In the genomic region with DNA sequence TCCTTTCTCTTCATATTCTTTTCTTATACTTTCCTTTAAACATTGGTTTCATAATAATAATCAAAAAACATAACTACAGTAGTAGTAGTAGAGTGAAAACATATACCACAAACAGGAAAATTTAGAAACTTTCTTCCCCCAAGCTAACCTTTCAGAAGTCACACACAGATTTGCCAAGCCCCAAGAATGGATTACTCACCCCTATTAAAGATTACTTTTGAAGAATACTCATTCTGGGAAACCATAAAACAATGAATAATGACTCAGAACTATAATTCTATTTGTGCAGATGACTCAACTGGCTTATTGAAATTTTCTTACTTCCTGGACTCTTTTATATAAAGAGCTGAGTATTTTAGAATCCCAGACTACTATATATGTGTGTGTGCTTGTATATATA, we compare ENCODE assay signal across 9 cellular contexts.
DNase-seq lines count a peak whose midpoint lies in the region; ATAC-seq, FAIRE-seq and TF ChIP-seq lines count a peak whose summit lies in the region.
"Had no signal": no experiment of that assay in that cellular context is flagged by ENCODE, and none has a peak within 500 bp of the region (broad histone marks: within the 10 kb centered on the region; RNA-seq: fewer than 3 reads in every experiment).

No MANE protein-coding gene starts in this region.

- H3K27ac ChIP-seq in gastroesophageal sphincter (no peak overlapping the region), prostate gland (no peak overlapping the region), HepG2 (ENCODE audit: extremely low read length, insufficient read depth, low read length) (no peak overlapping the region)

- H3K4me3 ChIP-seq in gastroesophageal sphincter, result no peak overlapping the region
- no peak overlapping the region for H3K4me3 ChIP-seq in prostate gland
- H3K4me3 ChIP-seq in HepG2 (replicated peaks in 1 of 3; ENCODE audit: insufficient read depth in 1 of 3, low read depth in 2 of 3, low read length in 3 of 3), result no peak overlapping the region

- no peak for TF ChIP-seq POLR2A in gastroesophageal sphincter (IDR thresholded peaks at IDR 0.05)
- no peak for TF ChIP-seq POLR2A in prostate gland (IDR thresholded peaks at IDR 0.05)
- no peak for TF ChIP-seq POLR2A in HepG2 (IDR thresholded peaks at IDR 0.05; ENCODE audit: insufficient read depth in 1 of 2, low read depth in 2 of 2, low read length in 2 of 2)

- FAIRE-seq in HepG2 (lab: Jason Lieb, UNC), result no peak
- FAIRE-seq: colon had no signal

- H3K4me1 ChIP-seq in gastroesophageal sphincter (no peaks in the 10 kb centered on the region), prostate gland (replicated peaks) (no peaks in the 10 kb centered on the region), HepG2 (ENCODE audit: insufficient read depth, low read length) (no peaks in the 10 kb centered on the region)

- no peaks in the 10 kb centered on the region for H3K79me2 ChIP-seq in HepG2 (ENCODE audit: insufficient read depth, low read length)

- no TSS peak for BruUV-seq in HepG2 (replicated peaks; lab: Mats Ljungman, UMichigan)

- peak; percentile 45 for DNase-seq in DMS53 (lab: John Stamatoyannopoulos, UW)
- peak; percentile 79 for DNase-seq in fibroblast of gingiva (ENCODE audit: low read depth)
- DNase-seq in prostate gland (ENCODE audit: low spot score), result no peak
- no peak for DNase-seq in medulla oblongata (ENCODE audit: extremely low spot score)
- DNase-seq in HepG2 (ENCODE audit: low spot score), result no peak

- in situ Hi-C loops in HepG2 (cut with HindIII; ENCODE audit: extremely low pct_ligation_motif_present, low pct_unique_long_range_greater_than_20kb), result no loop called here

- no peak for TF ChIP-seq CTCF in gastroesophageal sphincter (IDR thresholded peaks at IDR 0.05)
- TF ChIP-seq CTCF in prostate gland (IDR thresholded peaks at IDR 0.05), result no peak
- TF ChIP-seq CTCF in HepG2 (CRISPR knock-in tag; IDR thresholded peaks at IDR 0.05), result no peak

- POLR2A ChIA-PET in HepG2 (lab: Yijun Ruan, JAX), result no interaction called here

- intact Hi-C loops in prostate gland (cut with DNase I) (no loop called here), HepG2 (cut with micrococcal nuclease; ENCODE audit: unreplicated experiment) (loop anchor here (10.0 kb wide), 1 partner anchor 1838 kb away; no protein-coding TSS in a partner anchor)

- H3K9ac ChIP-seq in HepG2 (ENCODE audit: insufficient read depth, low read depth, low read length), result no peak overlapping the region

- no peak overlapping the region for H2AFZ ChIP-seq in HepG2 (ENCODE audit: low read length)

- no peak overlapping the region for H3K4me2 ChIP-seq in HepG2 (ENCODE audit: low read depth, low read length)

- no peak for TF ChIP-seq EP300 in gastroesophageal sphincter (IDR thresholded peaks at IDR 0.05)
- TF ChIP-seq EP300 in HepG2 (IDR thresholded peaks at IDR 0.05; ENCODE audit: low read depth in 2 of 2, low read length in 2 of 2), result no peak
- TF ChIP-seq EP300 in HepG2 (CRISPR knock-in tag; IDR thresholded peaks at IDR 0.05; ENCODE audit: borderline replicate concordance), result no peak

- CTCF ChIA-PET in HepG2 (lab: Yijun Ruan, JAX; ENCODE audit: low intra/inter-chr PET ratio, low total read pairs), result no interaction called here

- peak; percentile 70 for ATAC-seq in GM21515 (IDR thresholded peaks at IDR 0.05; ENCODE audit: unreplicated experiment)
- peak; percentile 87 for ATAC-seq in HG03571 (IDR thresholded peaks at IDR 0.05; ENCODE audit: unreplicated experiment)
- no peak for ATAC-seq in gastroesophageal sphincter
- no peak for ATAC-seq in HepG2

- TF ChIP-seq RAD21 in HepG2 (CRISPR knock-in tag; IDR thresholded peaks at IDR 0.05), result no peak

- no peaks in the 10 kb centered on the region for H3K36me3 ChIP-seq in gastroesophageal sphincter
- H3K36me3 ChIP-seq in prostate gland, result no peaks in the 10 kb centered on the region
- H3K36me3 ChIP-seq in HepG2 (replicated peaks in 1 of 2; ENCODE audit: control insufficient read depth in 1 of 2, insufficient read depth in 2 of 2, low read length in 2 of 2), result no peaks in the 10 kb centered on the region

- H3K9me3 ChIP-seq in gastroesophageal sphincter, result peaks cover 0 to 11% (median 0%) of the 10 kb centered on the region in 3 donors
- no peaks in the 10 kb centered on the region for H3K9me3 ChIP-seq in prostate gland
- H3K9me3 ChIP-seq in HepG2 (ENCODE audit: low read length), result no peaks in the 10 kb centered on the region

- no peaks in the 10 kb centered on the region for H3K27me3 ChIP-seq in gastroesophageal sphincter
- no peaks in the 10 kb centered on the region for H3K27me3 ChIP-seq in prostate gland (replicated peaks; ENCODE audit: insufficient read depth)
- peaks cover 2 to 11% of the 10 kb centered on the region in 2 experiments; a peak in 1 of 5 replicates for H3K27me3 ChIP-seq in HepG2 (ENCODE audit: control insufficient read depth in 1 of 2, insufficient read depth in 2 of 2, low read length in 2 of 2)

- H4K20me1 ChIP-seq in HepG2 (ENCODE audit: insufficient read depth, low read length), result no peaks in the 10 kb centered on the region

TF ChIP-seq in HepG2, 621 proteins besides CTCF, POLR2A, EP300 and RAD21:
- TF ChIP-seq, protein P1, sequence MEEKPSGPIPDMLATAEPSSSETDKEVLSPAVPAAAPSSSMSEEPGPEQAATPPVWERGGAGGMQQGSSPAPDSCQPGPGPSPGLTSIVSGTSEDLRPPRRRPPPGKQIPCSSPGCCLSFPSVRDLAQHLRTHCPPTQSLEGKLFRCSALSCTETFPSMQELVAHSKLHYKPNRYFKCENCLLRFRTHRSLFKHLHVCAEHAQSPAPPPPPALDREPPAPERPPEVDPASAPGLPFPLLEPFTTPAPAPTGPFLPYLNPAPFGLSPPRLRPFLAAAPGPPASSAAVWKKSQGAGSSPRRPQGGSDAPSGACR (CRISPR knock-in tag; IDR thresholded peaks at IDR 0.05), result no peak
- no peak for TF ChIP-seq REPIN1 (CRISPR knock-in tag; IDR thresholded peaks at IDR 0.05; ENCODE audit: borderline replicate concordance, low read depth)
- no peak for TF ChIP-seq ESRRA (CRISPR knock-in tag; IDR thresholded peaks at IDR 0.05; ENCODE audit: low read depth)
- TF ChIP-seq, protein P2, sequence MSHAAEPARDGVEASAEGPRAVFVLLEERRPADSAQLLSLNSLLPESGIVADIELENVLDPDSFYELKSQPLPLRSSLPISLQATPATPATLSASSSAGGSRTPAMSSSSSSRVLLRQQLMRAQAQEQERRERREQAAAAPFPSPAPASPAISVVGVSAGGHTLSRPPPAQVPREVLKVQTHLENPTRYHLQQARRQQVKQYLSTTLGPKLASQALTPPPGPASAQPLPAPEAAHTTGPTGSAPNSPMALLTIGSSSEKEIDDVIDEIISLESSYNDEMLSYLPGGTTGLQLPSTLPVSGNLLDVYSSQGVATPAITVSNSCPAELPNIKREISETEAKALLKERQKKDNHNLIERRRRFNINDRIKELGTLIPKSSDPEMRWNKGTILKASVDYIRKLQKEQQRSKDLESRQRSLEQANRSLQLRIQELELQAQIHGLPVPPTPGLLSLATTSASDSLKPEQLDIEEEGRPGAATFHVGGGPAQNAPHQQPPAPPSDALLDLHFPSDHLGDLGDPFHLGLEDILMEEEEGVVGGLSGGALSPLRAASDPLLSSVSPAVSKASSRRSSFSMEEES (CRISPR knock-in tag; IDR thresholded peaks at IDR 0.05), result no peak
- TF ChIP-seq WIZ (CRISPR knock-in tag; IDR thresholded peaks at IDR 0.05), result no peak
- no peak for TF ChIP-seq ZNF878 (CRISPR knock-in tag; IDR thresholded peaks at IDR 0.05)
- TF ChIP-seq ZNF260 (CRISPR knock-in tag; IDR thresholded peaks at IDR 0.05; ENCODE audit: borderline replicate concordance, low read depth), result no peak
- TF ChIP-seq, protein P3, sequence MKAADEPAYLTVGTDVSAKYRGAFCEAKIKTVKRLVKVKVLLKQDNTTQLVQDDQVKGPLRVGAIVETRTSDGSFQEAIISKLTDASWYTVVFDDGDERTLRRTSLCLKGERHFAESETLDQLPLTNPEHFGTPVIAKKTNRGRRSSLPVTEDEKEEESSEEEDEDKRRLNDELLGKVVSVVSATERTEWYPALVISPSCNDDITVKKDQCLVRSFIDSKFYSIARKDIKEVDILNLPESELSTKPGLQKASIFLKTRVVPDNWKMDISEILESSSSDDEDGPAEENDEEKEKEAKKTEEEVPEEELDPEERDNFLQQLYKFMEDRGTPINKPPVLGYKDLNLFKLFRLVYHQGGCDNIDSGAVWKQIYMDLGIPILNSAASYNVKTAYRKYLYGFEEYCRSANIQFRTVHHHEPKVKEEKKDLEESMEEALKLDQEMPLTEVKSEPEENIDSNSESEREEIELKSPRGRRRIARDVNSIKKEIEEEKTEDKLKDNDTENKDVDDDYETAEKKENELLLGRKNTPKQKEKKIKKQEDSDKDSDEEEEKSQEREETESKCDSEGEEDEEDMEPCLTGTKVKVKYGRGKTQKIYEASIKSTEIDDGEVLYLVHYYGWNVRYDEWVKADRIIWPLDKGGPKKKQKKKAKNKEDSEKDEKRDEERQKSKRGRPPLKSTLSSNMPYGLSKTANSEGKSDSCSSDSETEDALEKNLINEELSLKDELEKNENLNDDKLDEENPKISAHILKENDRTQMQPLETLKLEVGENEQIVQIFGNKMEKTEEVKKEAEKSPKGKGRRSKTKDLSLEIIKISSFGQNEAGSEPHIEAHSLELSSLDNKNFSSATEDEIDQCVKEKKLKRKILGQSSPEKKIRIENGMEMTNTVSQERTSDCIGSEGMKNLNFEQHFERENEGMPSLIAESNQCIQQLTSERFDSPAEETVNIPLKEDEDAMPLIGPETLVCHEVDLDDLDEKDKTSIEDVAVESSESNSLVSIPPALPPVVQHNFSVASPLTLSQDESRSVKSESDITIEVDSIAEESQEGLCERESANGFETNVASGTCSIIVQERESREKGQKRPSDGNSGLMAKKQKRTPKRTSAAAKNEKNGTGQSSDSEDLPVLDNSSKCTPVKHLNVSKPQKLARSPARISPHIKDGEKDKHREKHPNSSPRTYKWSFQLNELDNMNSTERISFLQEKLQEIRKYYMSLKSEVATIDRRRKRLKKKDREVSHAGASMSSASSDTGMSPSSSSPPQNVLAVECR (CRISPR knock-in tag; IDR thresholded peaks at IDR 0.05; ENCODE audit: borderline replicate concordance), result no peak
- TF ChIP-seq, protein P4, sequence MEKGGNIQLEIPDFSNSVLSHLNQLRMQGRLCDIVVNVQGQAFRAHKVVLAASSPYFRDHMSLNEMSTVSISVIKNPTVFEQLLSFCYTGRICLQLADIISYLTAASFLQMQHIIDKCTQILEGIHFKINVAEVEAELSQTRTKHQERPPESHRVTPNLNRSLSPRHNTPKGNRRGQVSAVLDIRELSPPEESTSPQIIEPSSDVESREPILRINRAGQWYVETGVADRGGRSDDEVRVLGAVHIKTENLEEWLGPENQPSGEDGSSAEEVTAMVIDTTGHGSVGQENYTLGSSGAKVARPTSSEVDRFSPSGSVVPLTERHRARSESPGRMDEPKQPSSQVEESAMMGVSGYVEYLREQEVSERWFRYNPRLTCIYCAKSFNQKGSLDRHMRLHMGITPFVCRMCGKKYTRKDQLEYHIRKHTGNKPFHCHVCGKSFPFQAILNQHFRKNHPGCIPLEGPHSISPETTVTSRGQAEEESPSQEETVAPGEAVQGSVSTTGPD (CRISPR knock-in tag; IDR thresholded peaks at IDR 0.05), result no peak
- TF ChIP-seq ZNF335 (CRISPR knock-in tag; IDR thresholded peaks at IDR 0.05), result no peak
- TF ChIP-seq ZNF749 (CRISPR knock-in tag; IDR thresholded peaks at IDR 0.05; ENCODE audit: borderline replicate concordance), result no peak

Comparison
In these comparisons a context has a peak if more than half of its experiments do, and no peak if none do; other contexts are left out.
1. DNase-seq: peak in DMS53 (single experiment) and fibroblast of gingiva (single experiment); none in prostate gland (single experiment), medulla oblongata (single experiment) and HepG2 (single experiment).
2. ATAC-seq: peak in GM21515 (single experiment) and HG03571 (single experiment); none in gastroesophageal sphincter (single experiment) and HepG2 (single experiment).